Comparison of ENCODE assay signal across 14 cellular contexts in the genomic region with DNA sequence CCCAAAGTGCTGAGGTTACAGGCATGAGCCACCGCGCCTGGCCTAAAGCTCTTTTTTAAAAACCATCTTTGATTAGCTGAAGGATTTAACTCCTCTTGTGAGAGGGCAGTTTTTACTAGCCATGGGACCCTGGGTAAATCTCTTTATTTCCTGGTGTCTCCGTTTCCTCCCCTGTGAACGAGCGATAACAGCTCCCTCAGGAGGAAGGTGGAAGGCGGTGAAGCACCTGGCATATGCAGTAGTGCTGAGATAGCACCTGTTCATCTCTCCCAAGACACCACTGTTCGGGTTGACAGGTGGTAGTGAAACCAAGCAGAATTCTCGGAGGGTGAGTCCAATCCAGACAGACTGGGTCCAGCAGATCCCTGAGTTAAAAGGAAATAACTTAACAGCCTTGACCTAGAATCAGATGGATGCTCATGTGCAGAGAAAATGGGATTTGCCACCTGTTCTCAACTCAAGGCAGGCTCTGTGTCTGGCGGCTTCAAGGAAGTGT.
A peak's percentile ranks its signal among the peaks of the same experiment; 100 is the strongest.
DNase-seq lines count a peak whose midpoint lies in the region; ATAC-seq, FAIRE-seq and TF ChIP-seq lines count a peak whose summit lies in the region.
"Had no signal": no experiment of that assay in that cellular context is flagged by ENCODE, and none has a peak within 500 bp of the region (broad histone marks: within the 10 kb centered on the region; RNA-seq: fewer than 3 reads in every experiment).

No MANE protein-coding gene starts in this region.

- no peaks in the 10 kb centered on the region for H3K79me1 ChIP-seq in H1 (ENCODE audit: low read depth, low read length)

- POLR2A ChIA-PET in H1 (lab: Charles Lee; ENCODE audit: partially characterized antibody) = interaction anchor here (0.8 kb wide), 1 partner anchor 15 kb away, joined by 3 read pairs; no protein-coding TSS in a partner anchor

- intact Hi-C loops in left ventricle myocardium inferior (cut with micrococcal nuclease) (no loop called here), heart left ventricle (cut with DNase I) (no loop called here), vagina (cut with DNase I) (no loop called here)

- 84 to 94% (median 89%) methylated on average over 9 of the region's 9 CpGs for whole genome bisulfite sequencing in heart left ventricle, 4 donors
- 81% methylated on average over 7 of the region's 9 CpGs; no CpG with 5 or more reads in 1 of the 2 experiments for WGBS in H1 (ENCODE audit: extremely low coverage in 1 of 2, insufficient coverage in 1 of 2, insufficient read length in 1 of 2, insufficient replicate concordance in 2 of 2, low coverage in 1 of 2, low lambda C conversion rate in 2 of 2, missing lambda C conversion rate in 1 of 2), 2 experiments

- no peaks in the 10 kb centered on the region for H3K36me3 ChIP-seq in left ventricle myocardium inferior
- peaks cover 0 to 6% (median 0%) of the 10 kb centered on the region in 9 donors for H3K36me3 ChIP-seq in heart left ventricle
- H3K36me3 ChIP-seq in H1 (ENCODE audit: control insufficient read depth in 2 of 4, insufficient read depth in 4 of 4, low read length in 3 of 4) = no peaks in the 10 kb centered on the region
- no peaks in the 10 kb centered on the region for H3K36me3 ChIP-seq in vagina

- no peak overlapping the region for H2BK12ac ChIP-seq in H1 (ENCODE audit: low read depth, low read length)

- no peak overlapping the region for H2BK15ac ChIP-seq in H1 (ENCODE audit: low read length)

- no peaks in the 10 kb centered on the region for H3K23me2 ChIP-seq in H1 (ENCODE audit: low read depth, low read length)

- H4K91ac ChIP-seq in H1 (replicated peaks; ENCODE audit: insufficient read length, low read length) = no peak overlapping the region

- H4K5ac ChIP-seq in H1 (ENCODE audit: insufficient read length, low read depth, low read length) = no peak overlapping the region

- no peak overlapping the region for H2AK5ac ChIP-seq in H1 (ENCODE audit: low read depth, low read length)

- no peaks in the 10 kb centered on the region for H3K9me3 ChIP-seq in left ventricle myocardium inferior (replicated peaks)
- no peaks in the 10 kb centered on the region for H3K9me3 ChIP-seq in heart left ventricle
- H3K9me3 ChIP-seq in H1 (ENCODE audit: insufficient read depth in 2 of 2, low read depth in 1 of 2, low read length in 1 of 2) = no peaks in the 10 kb centered on the region
- no peaks in the 10 kb centered on the region for H3K9me3 ChIP-seq in vagina
- H3K9me3 ChIP-seq: A549, Caco-2 had no signal

- H4K20me1 ChIP-seq in H1 (replicated peaks in 1 of 2; ENCODE audit: control insufficient read depth in 1 of 2, insufficient read depth in 2 of 2, low read length in 2 of 2) = peaks cover 0 to 2% of the 10 kb centered on the region in 2 experiments

- no peak overlapping the region for H3K9ac ChIP-seq in H1 (replicated peaks in 1 of 4; ENCODE audit: extremely low read depth in 1 of 4, low read depth in 3 of 4, low read length in 3 of 4)

- no peak for TF ChIP-seq CTCF in left ventricle myocardium inferior (IDR thresholded peaks at IDR 0.05; ENCODE audit: borderline replicate concordance)
- TF ChIP-seq CTCF in heart left ventricle (IDR thresholded peaks at IDR 0.05) = no peak
- peak; percentile 25 to 41 (median 39); a peak in 3 of 4 replicates for TF ChIP-seq CTCF in H1 (IDR thresholded peaks at IDR 0.05; ENCODE audit: control extremely low read depth in 1 of 3, insufficient read depth in 1 of 3, low read depth in 1 of 3, low read length in 3 of 3)
- TF ChIP-seq CTCF in vagina (IDR thresholded peaks at IDR 0.05) = no peak
- no peak for TF ChIP-seq CTCF in omental fat pad (IDR thresholded peaks at IDR 0.05)

- no peak overlapping the region for H3K4ac ChIP-seq in H1 (replicated peaks; ENCODE audit: insufficient read length, low read depth, low read length)

- H3K56ac ChIP-seq in H1 (replicated peaks; ENCODE audit: insufficient read length, low read depth, low read length) = no peak overlapping the region

- TF ChIP-seq RAD21 in H1 (IDR thresholded peaks at IDR 0.05 in 1 of 2, conservative IDR thresholded peaks at IDR 0.05 in 1 of 2; ENCODE audit: low read depth in 2 of 2, low read length in 2 of 2) = peak; percentile 52 to 62; a peak in 3 of 4 replicates

- H3K23ac ChIP-seq in H1 (ENCODE audit: insufficient read length) = no peak overlapping the region

- FAIRE-seq in H1 (lab: Jason Lieb, UNC) = no peak
- FAIRE-seq: A549, H54 had no signal

- H3K14ac ChIP-seq in H1 (ENCODE audit: insufficient read length) = no peak overlapping the region

- TF ChIP-seq POLR2A in heart left ventricle (IDR thresholded peaks at IDR 0.05) (no peak), H1 (IDR thresholded peaks at IDR 0.05; ENCODE audit: control extremely low read depth in 1 of 2, low read depth in 2 of 2, low read length in 2 of 2) (no peak), vagina (IDR thresholded peaks at IDR 0.05) (no peak)

- no peak for ATAC-seq in heart left ventricle
- no peak for ATAC-seq in omental fat pad (ENCODE audit: low FRiP score)
- ATAC-seq in HG03378 (IDR thresholded peaks at IDR 0.05; ENCODE audit: unreplicated experiment) = no peak
- ATAC-seq: A549 had no signal

- CTCF ChIA-PET in H1 (lab: Charles Lee; ENCODE audit: partially characterized antibody) = interaction anchor here (0.6 to 2.3 kb wide), 7 partner anchors 11 to 151 kb away, joined by 3 to 8 read pairs (median 4); no protein-coding TSS in a partner anchor

- H3K79me2 ChIP-seq in H1 (ENCODE audit: control insufficient read depth in 1 of 2, insufficient read depth in 2 of 2, low read length in 2 of 2) = no peaks in the 10 kb centered on the region

- H3K4me2 ChIP-seq in H1 (ENCODE audit: insufficient read depth in 1 of 2, low read depth in 2 of 2, low read length in 2 of 2) = no peak overlapping the region
- H3K4me2 ChIP-seq: A549 had no signal

- H2BK5ac ChIP-seq in H1 (ENCODE audit: low read depth, low read length) = no peak overlapping the region

- no peak for TF ChIP-seq EP300 in H1 (IDR thresholded peaks at IDR 0.05; ENCODE audit: borderline replicate concordance in 1 of 2, low read depth in 2 of 2, low read length in 2 of 2)

- no peak overlapping the region for H3K4me3 ChIP-seq in left ventricle myocardium inferior
- no peak overlapping the region for H3K4me3 ChIP-seq in heart left ventricle
- H3K4me3 ChIP-seq in H1 (ENCODE audit: extremely low read depth in 1 of 4, insufficient read depth in 2 of 4, low read depth in 3 of 4, low read length in 4 of 4) = no peak overlapping the region
- no peak overlapping the region for H3K4me3 ChIP-seq in vagina
- H3K4me3 ChIP-seq: A549 had no signal

- H2BK20ac ChIP-seq in H1 (ENCODE audit: low read length) = no peak overlapping the region

- H2AFZ ChIP-seq in H1 (ENCODE audit: low read length) = no peak overlapping the region

- H3K27me3 ChIP-seq in left ventricle myocardium inferior (ENCODE audit: low read depth) = no peaks in the 10 kb centered on the region
- no peaks in the 10 kb centered on the region for H3K27me3 ChIP-seq in heart left ventricle
- H3K27me3 ChIP-seq in H1 (replicated peaks in 1 of 4; ENCODE audit: control insufficient read depth in 3 of 4, extremely low read depth in 1 of 4, insufficient read depth in 3 of 4, low read length in 3 of 4) = no peaks in the 10 kb centered on the region
- H3K27me3 ChIP-seq in vagina = no peaks in the 10 kb centered on the region

- no peak for DNase-seq in left ventricle myocardium inferior
- DNase-seq in heart left ventricle = no peak
- DNase-seq in NCI-H524 (lab: John Stamatoyannopoulos, UW) = peak; percentile 47 to 78
- no peak for DNase-seq in H1 (ENCODE audit: low read depth in 1 of 2, low spot score in 2 of 2)
- no peak for DNase-seq in vagina (ENCODE audit: extremely low spot score in 2 of 2)
- DNase-seq in omental fat pad (ENCODE audit: low spot score) = no peak
- DNase-seq in kidney tubule cell (ENCODE audit: low spot score) = no peak
- DNase-seq: Caco-2, DMS79 treated with DMSO at 0.1 percent for 48 hours, GDM1, NCI-H2107 had no signal

- H4K8ac ChIP-seq in H1 (ENCODE audit: extremely low read depth, insufficient read depth, low read length) = no peak overlapping the region

- H3K4me1 ChIP-seq in left ventricle myocardium inferior (peaks cover 5% of the 10 kb centered on the region), heart left ventricle (peaks cover 0 to 26% (median 0%) of the 10 kb centered on the region in 12 donors), H1 (replicated peaks in 1 of 4; ENCODE audit: control insufficient read depth in 3 of 4, insufficient read depth in 4 of 4, low read length in 3 of 4) (no peaks in the 10 kb centered on the region; a peak in 1 of 7 replicates), vagina (no peaks in the 10 kb centered on the region)
- H3K4me1 ChIP-seq: A549, Caco-2 had no signal

- H2BK120ac ChIP-seq in H1 (replicated peaks; ENCODE audit: low read depth, low read length) = no peak overlapping the region

- no peak overlapping the region for H3K18ac ChIP-seq in H1 (ENCODE audit: extremely low read depth, low read length)

- H3K27ac ChIP-seq in left ventricle myocardium inferior (replicated peaks) (peak overlapping the region; percentile 41), heart left ventricle (peak overlapping the region in 1 of 12 donors; percentile 11), H1 (ENCODE audit: low read depth, low read length) (no peak overlapping the region; the same call in 1 of the 2 replicates), vagina (peak overlapping the region; percentile 64)
- H3K27ac ChIP-seq: A549 had no signal

TF ChIP-seq in H1, 55 proteins besides CTCF, POLR2A, EP300 and RAD21:
- TF ChIP-seq FOSL1 (IDR thresholded peaks at IDR 0.05; ENCODE audit: insufficient read depth, low read depth, low read length) = no peak

Comparison
In these comparisons a context has a peak if more than half of its experiments do, and no peak if none do; other contexts are left out.
1. DNase-seq: peak in NCI-H524 (2 of 2); none in left ventricle myocardium inferior (single experiment), heart left ventricle (0 of 5), H1 (0 of 2), vagina (0 of 2), omental fat pad (single experiment) and kidney tubule cell (single experiment).
2. CTCF ChIP-seq: peak in H1 (3 of 3); none in left ventricle myocardium inferior (single experiment), heart left ventricle (0 of 12), vagina (0 of 3) and omental fat pad (0 of 3).